In genomic region chr11:122439911-122440782, GRCh38 we compare ENCODE assay signal across 8 cellular contexts.
A peak's percentile ranks its signal among the peaks of the same experiment; 100 is the strongest.
DNase-seq lines count a peak whose midpoint lies in the region; ATAC-seq and TF ChIP-seq lines count a peak whose summit lies in the region.

No MANE protein-coding gene starts in this region.

- CTCF ChIA-PET in Panc1 (lab: Charles Lee): no interaction called here

- H3K27me3 Mint-ChIP-seq in activated naive CD8-positive, alpha-beta T cell treated with anti-CD3 and anti-CD28 coated beads for 36 hours: peaks cover 10% of the 10 kb centered on the region

- H3K27me3 ChIP-seq in Panc1 (ENCODE audit: control insufficient read depth, insufficient read depth, low read length): peaks cover 37% of the 10 kb centered on the region

- no peak overlapping the region for H3K27ac ChIP-seq in Panc1 (ENCODE audit: low read length)

- H3K9me3 Mint-ChIP-seq in stimulated activated effector memory CD8-positive, alpha-beta T cell treated with anti-CD3 and anti-CD28 coated beads, Interleukin-12 subunit alpha, Interleukin-12 subunit beta, amount 100 ng/mL, for 72 hours: no peaks in the 10 kb centered on the region
- no peaks in the 10 kb centered on the region for H3K9me3 Mint-ChIP-seq in activated naive CD8-positive, alpha-beta T cell treated with anti-CD3 and anti-CD28 coated beads for 36 hours

- H3K4me1 Mint-ChIP-seq in stimulated activated effector memory CD8-positive, alpha-beta T cell treated with anti-CD3 and anti-CD28 coated beads, Interleukin-12 subunit alpha, Interleukin-12 subunit beta, amount 100 ng/mL, for 72 hours: no peaks in the 10 kb centered on the region
- no peaks in the 10 kb centered on the region for H3K4me1 Mint-ChIP-seq in activated naive CD8-positive, alpha-beta T cell treated with anti-CD3 and anti-CD28 coated beads for 36 hours

- DNase-seq in DMS79 treated with DMSO at 0.1 percent for 48 hours (lab: John Stamatoyannopoulos, UW) (peak; percentile 80), Panc1 (ENCODE audit: low read depth, low spot score) (no peak), globus pallidus (ENCODE audit: low spot score) (peak; percentile 72), posterior cingulate gyrus (peak in 6 of 10 donors; percentile 20 to 86 (median 35))
- DNase-seq in stimulated activated effector memory CD8-positive, alpha-beta T cell treated with anti-CD3 and anti-CD28 coated beads, Interleukin-12 subunit alpha, Interleukin-12 subunit beta, amount 100 ng/mL, for 72 hours (ENCODE audit: low spot score in 2 of 2): no peak
- no peak for DNase-seq in activated naive CD8-positive, alpha-beta T cell treated with anti-CD3 and anti-CD28 coated beads for 36 hours

- H3K4me3 ChIP-seq in Panc1 (ENCODE audit: low read depth in 2 of 2, low read length in 2 of 2): peak overlapping the region; percentile 23 to 56

- no peaks in the 10 kb centered on the region for H3K9me3 ChIP-seq in Panc1 (ENCODE audit: control insufficient read depth, insufficient read depth, low read depth, low read length)

- in situ Hi-C loops in Panc1 (cut with HindIII; ENCODE audit: low pct_unique_long_range_greater_than_20kb, low sequenced_read_pairs): no loop called here

- no peak overlapping the region for H3K27ac Mint-ChIP-seq in stimulated activated effector memory CD8-positive, alpha-beta T cell treated with anti-CD3 and anti-CD28 coated beads, Interleukin-12 subunit alpha, Interleukin-12 subunit beta, amount 100 ng/mL, for 72 hours
- H3K27ac Mint-ChIP-seq in activated naive CD8-positive, alpha-beta T cell treated with anti-CD3 and anti-CD28 coated beads for 36 hours: no peak overlapping the region

- no peaks in the 10 kb centered on the region for H3K36me3 ChIP-seq in Panc1 (ENCODE audit: control insufficient read depth, insufficient read depth, low read length)

- no peak overlapping the region for H3K4me3 Mint-ChIP-seq in stimulated activated effector memory CD8-positive, alpha-beta T cell treated with anti-CD3 and anti-CD28 coated beads, Interleukin-12 subunit alpha, Interleukin-12 subunit beta, amount 100 ng/mL, for 72 hours
- no peak overlapping the region for H3K4me3 Mint-ChIP-seq in activated naive CD8-positive, alpha-beta T cell treated with anti-CD3 and anti-CD28 coated beads for 36 hours

- peaks cover 9% of the 10 kb centered on the region; the same call in 1 of the 2 replicates for H3K4me1 ChIP-seq in Panc1 (ENCODE audit: control insufficient read depth, insufficient read depth, low read length)

- no peak for TF ChIP-seq CTCF in Panc1 (IDR thresholded peaks at IDR 0.05)

- BruUV-seq in Panc1 (replicated peaks; lab: Mats Ljungman, UMichigan): no TSS peak

- peak; percentile 67 for ATAC-seq in Panc1
- ATAC-seq in GM21360 (IDR thresholded peaks at IDR 0.05; ENCODE audit: unreplicated experiment): no peak
- no peak for ATAC-seq in stimulated activated effector memory CD8-positive, alpha-beta T cell treated with anti-CD3 and anti-CD28 coated beads, Interleukin-12 subunit alpha, Interleukin-12 subunit beta, amount 100 ng/mL, for 72 hours
- no peak for ATAC-seq in GM19467 (IDR thresholded peaks at IDR 0.05; ENCODE audit: unreplicated experiment)

- POLR2A ChIA-PET in Panc1 (lab: Charles Lee): no interaction called here

- no peaks in the 10 kb centered on the region for H3K36me3 Mint-ChIP-seq in stimulated activated effector memory CD8-positive, alpha-beta T cell treated with anti-CD3 and anti-CD28 coated beads, Interleukin-12 subunit alpha, Interleukin-12 subunit beta, amount 100 ng/mL, for 72 hours
- no peaks in the 10 kb centered on the region for H3K36me3 Mint-ChIP-seq in activated naive CD8-positive, alpha-beta T cell treated with anti-CD3 and anti-CD28 coated beads for 36 hours

- intact Hi-C loops in Panc1 (cut with micrococcal nuclease; ENCODE audit: unreplicated experiment): no loop called here
- intact Hi-C loops in posterior cingulate gyrus (cut with DNase I): loop anchor here (5.0 to 10.0 kb wide), 2 partner anchors 133 to 225 kb away; no protein-coding TSS in a partner anchor

Comparison
In these comparisons a context has a peak if more than half of its experiments do, and no peak if none do; other contexts are left out.
1. DNase-seq: peak in DMS79 treated with DMSO at 0.1 percent for 48 hours (single experiment), globus pallidus (single experiment) and posterior cingulate gyrus (6 of 10); none in Panc1 (single experiment), stimulated activated effector memory CD8-positive, alpha-beta T cell treated with anti-CD3 and anti-CD28 coated beads, Interleukin-12 subunit alpha, Interleukin-12 subunit beta, amount 100 ng/mL, for 72 hours (0 of 2) and activated naive CD8-positive, alpha-beta T cell treated with anti-CD3 and anti-CD28 coated beads for 36 hours (single experiment).